ENCODE assay signal across 10 cellular contexts in genomic region chr13:112782433-112783010, GRCh38.
DNase-seq lines count a peak whose midpoint lies in the region; ATAC-seq and TF ChIP-seq lines count a peak whose summit lies in the region.
"Had no signal": no experiment of that assay in that cellular context is flagged by ENCODE, and none has a peak within 500 bp of the region (broad histone marks: within the 10 kb centered on the region; RNA-seq: fewer than 3 reads in every experiment).

No MANE protein-coding gene starts in this region.

- intact Hi-C loops in CD4-positive, alpha-beta T cell (cut with DNase I, micrococcal nuclease) = no loop called here

- no peak for ATAC-seq in CD4-positive, alpha-beta T cell (ENCODE audit: poor library complexity)
- ATAC-seq in left lobe of liver (no peak), HG02763 (IDR thresholded peaks at IDR 0.05; ENCODE audit: unreplicated experiment) (no peak), HG03139 (IDR thresholded peaks at IDR 0.05; ENCODE audit: unreplicated experiment) (no peak)
- ATAC-seq in naive thymus-derived CD8-positive, alpha-beta T cell = no peak

- CTCF ChIA-PET in CD4-positive, alpha-beta T cell (lab: Charles Lee) = no interaction called here

- no peak overlapping the region for H3K9ac ChIP-seq in rectal smooth muscle tissue (ENCODE audit: low read length)

- peaks cover 7% of the 10 kb centered on the region for H3K4me1 Mint-ChIP-seq in CD4-positive, alpha-beta T cell (ENCODE audit: low read depth)
- H3K4me1 Mint-ChIP-seq in brain = peaks cover 52% of the 10 kb centered on the region
- H3K4me1 Mint-ChIP-seq in naive thymus-derived CD8-positive, alpha-beta T cell = peaks cover 5 to 31% (median 19%) of the 10 kb centered on the region in 4 donors

- H3K36me3 ChIP-seq in rectal smooth muscle tissue (ENCODE audit: control insufficient read depth, insufficient read depth, low read length) = peaks cover 4% of the 10 kb centered on the region

- no peak overlapping the region for H3K4me3 Mint-ChIP-seq in CD4-positive, alpha-beta T cell
- no peak overlapping the region for H3K4me3 Mint-ChIP-seq in brain
- H3K4me3 Mint-ChIP-seq in naive thymus-derived CD8-positive, alpha-beta T cell = no peak overlapping the region
- H3K4me3 Mint-ChIP-seq: activated naive CD8-positive, alpha-beta T cell treated with anti-CD3 and anti-CD28 coated beads, Interleukin-2, amount 10 ng/mL, durations not matched to agents 7 days and 5 days had no signal

- peak in 1 of 10 experiments; percentile 23 for DNase-seq in CD4-positive, alpha-beta T cell
- DNase-seq in left lobe of liver (ENCODE audit: low spot score) = peak; percentile 32
- no peak for DNase-seq in NAMALWA (ENCODE audit: low spot score)
- DNase-seq in naive thymus-derived CD8-positive, alpha-beta T cell = no peak
- DNase-seq: activated naive CD8-positive, alpha-beta T cell treated with anti-CD3 and anti-CD28 coated beads, Interleukin-2, amount 10 ng/mL, durations not matched to agents 7 days and 5 days; SIG-M5 had no signal

- no peak overlapping the region for H3K27ac ChIP-seq in CD4-positive, alpha-beta T cell (ENCODE audit: low read depth, low read length)
- H3K27ac ChIP-seq in rectal smooth muscle tissue (ENCODE audit: low read depth, low read length) = peak overlapping the region; percentile 35

- H3K9me3 Mint-ChIP-seq in CD4-positive, alpha-beta T cell = no peaks in the 10 kb centered on the region
- peaks cover 0 to 6% (median 0%) of the 10 kb centered on the region in 5 experiments for H3K9me3 Mint-ChIP-seq in brain
- peaks cover 0 to 5% (median 0%) of the 10 kb centered on the region in 9 donors for H3K9me3 Mint-ChIP-seq in naive thymus-derived CD8-positive, alpha-beta T cell
- H3K9me3 Mint-ChIP-seq: activated naive CD8-positive, alpha-beta T cell treated with anti-CD3 and anti-CD28 coated beads, Interleukin-2, amount 10 ng/mL, durations not matched to agents 7 days and 5 days had no signal

- no peaks in the 10 kb centered on the region for H3K9me3 ChIP-seq in CD4-positive, alpha-beta T cell (ENCODE audit: control insufficient read depth, low read length)

- H3K4me3 ChIP-seq in rectal smooth muscle tissue (ENCODE audit: low read length) = no peak overlapping the region

- POLR2A ChIA-PET in CD4-positive, alpha-beta T cell (lab: Charles Lee) = no interaction called here
- POLR2A ChIA-PET in naive thymus-derived CD8-positive, alpha-beta T cell (lab: Charles Lee) = no interaction called here

- TF ChIP-seq CTCF in CD4-positive, alpha-beta T cell (IDR thresholded peaks at IDR 0.05) = no peak
- no peak for TF ChIP-seq CTCF in brain (conservative IDR thresholded peaks at IDR 0.05)

- H3K36me3 Mint-ChIP-seq in CD4-positive, alpha-beta T cell (ENCODE audit: low read depth) = peaks cover 27% of the 10 kb centered on the region
- peaks cover 15% of the 10 kb centered on the region for H3K36me3 Mint-ChIP-seq in brain
- peaks cover 4 to 8% (median 7%) of the 10 kb centered on the region in 3 donors for H3K36me3 Mint-ChIP-seq in naive thymus-derived CD8-positive, alpha-beta T cell

- H3K27me3 Mint-ChIP-seq in CD4-positive, alpha-beta T cell = no peaks in the 10 kb centered on the region
- H3K27me3 Mint-ChIP-seq in brain = no peaks in the 10 kb centered on the region
- no peaks in the 10 kb centered on the region for H3K27me3 Mint-ChIP-seq in naive thymus-derived CD8-positive, alpha-beta T cell
- H3K27me3 Mint-ChIP-seq: activated naive CD8-positive, alpha-beta T cell treated with anti-CD3 and anti-CD28 coated beads, Interleukin-2, amount 10 ng/mL, durations not matched to agents 7 days and 5 days had no signal

- no peaks in the 10 kb centered on the region for H3K27me3 ChIP-seq in CD4-positive, alpha-beta T cell (ENCODE audit: control insufficient read depth, insufficient read depth, low read length)
- H3K27me3 ChIP-seq in rectal smooth muscle tissue (ENCODE audit: control insufficient read depth, insufficient read depth, low read length) = no peaks in the 10 kb centered on the region

- peaks cover 4% of the 10 kb centered on the region for H3K4me1 ChIP-seq in rectal smooth muscle tissue (ENCODE audit: control insufficient read depth, insufficient read depth, low read length)

- H3K27ac Mint-ChIP-seq in CD4-positive, alpha-beta T cell = peak overlapping the region; percentile 24
- H3K27ac Mint-ChIP-seq in brain = peak overlapping the region in 4 of 5 experiments; percentile 50 to 98 (median 90)
- peak overlapping the region in 1 of 10 donors; percentile 55 for H3K27ac Mint-ChIP-seq in naive thymus-derived CD8-positive, alpha-beta T cell
- H3K27ac Mint-ChIP-seq: activated naive CD8-positive, alpha-beta T cell treated with anti-CD3 and anti-CD28 coated beads, Interleukin-2, amount 10 ng/mL, durations not matched to agents 7 days and 5 days had no signal
